In genomic region chr2:127569274-127570065, GRCh38 we compare ENCODE assay signal across 12 cellular contexts. TPM values are rescaled to one million over a fixed set of nuclear protein-coding genes. Genes with fewer than 3 reads are reported as not detected.
DNase-seq lines count a peak whose midpoint lies in the region; ATAC-seq and TF ChIP-seq lines count a peak whose summit lies in the region.
"Had no signal": no experiment of that assay in that cellular context is flagged by ENCODE, and none has a peak within 500 bp of the region (broad histone marks: within the 10 kb centered on the region; RNA-seq: fewer than 3 reads in every experiment).

No MANE protein-coding gene starts in this region.

- no peaks in the 10 kb centered on the region for H3K9me3 ChIP-seq in aorta (ENCODE audit: control insufficient read depth, low read length)

- ATAC-seq in aorta (ENCODE audit: low FRiP score) (peak; percentile 81), GM18505 (IDR thresholded peaks at IDR 0.05; ENCODE audit: unreplicated experiment) (no peak)
- ATAC-seq in effector memory CD8-positive, alpha-beta T cell (replicated peaks), result no peak

- no peak overlapping the region for H3K4me3 Mint-ChIP-seq in effector memory CD8-positive, alpha-beta T cell
- H3K4me3 Mint-ChIP-seq: type B pancreatic cell had no signal

- peak; percentile 19 for DNase-seq in activated effector memory CD4-positive, alpha-beta T cell treated with anti-CD3 and anti-CD28 coated beads, Interleukin-2, amount 50 U/mL, for 16 hours
- no peak for DNase-seq in activated effector memory CD4-positive, alpha-beta T cell treated with Interleukin-2 at 50 U/mL for 16 hours
- DNase-seq in dermis blood vessel endothelial cell (peak; percentile 47), kidney epithelial cell (ENCODE audit: low read depth) (peak; percentile 10), aorta (peak; percentile 85), NCI-H226 (no peak)
- no peak for DNase-seq in effector memory CD8-positive, alpha-beta T cell
- DNase-seq: NCI-H1048; stimulated activated CD4-positive, alpha-beta T cell treated with anti-CD3 and anti-CD28 coated beads, Interleukin-4, amount 100 ng/mL, for 1 hour had no signal

- WGBS in aorta, 2 donors, result 18 to 19% methylated on average over 11 of the region's 11 CpGs

- H3K27ac ChIP-seq in aorta (ENCODE audit: low read depth in 1 of 2, low read length in 2 of 2), result peak overlapping the region in 1 of 2 donors; percentile 24
- H3K27ac ChIP-seq: hepatocyte had no signal

- H3K36me3 ChIP-seq in kidney epithelial cell (ENCODE audit: control insufficient read depth, insufficient read depth, low read length) (no peaks in the 10 kb centered on the region), aorta (ENCODE audit: control insufficient read depth in 1 of 2, insufficient read depth in 2 of 2, low read length in 1 of 2) (no peaks in the 10 kb centered on the region)

- TF ChIP-seq CTCF in kidney epithelial cell (IDR thresholded peaks at IDR 0.05; ENCODE audit: insufficient read depth, low read length, poor library complexity, severe bottlenecking), result no peak

- intact Hi-C loops in aorta (cut with DNase I), result loop anchor here (2.0 to 10.0 kb wide), 3 partner anchors 42 to 145 kb away; partner anchors contain the start of gene IWS1 (in 2 of the 2)

- no peak for TF ChIP-seq POLR2A in GM18505 (IDR thresholded peaks at IDR 0.05; ENCODE audit: borderline replicate concordance, extremely low read depth, insufficient read depth, insufficient read length)

- H3K27me3 Mint-ChIP-seq in effector memory CD8-positive, alpha-beta T cell, result peaks cover 7 to 45% of the 10 kb centered on the region in 2 donors

- H3K9me3 Mint-ChIP-seq in effector memory CD8-positive, alpha-beta T cell, result no peaks in the 10 kb centered on the region
- H3K9me3 Mint-ChIP-seq: type B pancreatic cell had no signal

- no peaks in the 10 kb centered on the region for H3K4me1 Mint-ChIP-seq in effector memory CD8-positive, alpha-beta T cell (ENCODE audit: low read depth in 2 of 2)

- no peak overlapping the region for H3K27ac Mint-ChIP-seq in effector memory CD8-positive, alpha-beta T cell
- H3K27ac Mint-ChIP-seq: type B pancreatic cell had no signal

- H3K27me3 ChIP-seq in kidney epithelial cell (ENCODE audit: control insufficient read depth, insufficient read depth, low read length) (no peaks in the 10 kb centered on the region), aorta (ENCODE audit: control insufficient read depth in 1 of 2, insufficient read depth in 2 of 2, low read length in 1 of 2) (no peaks in the 10 kb centered on the region)
- H3K27me3 ChIP-seq: hepatocyte had no signal

- H3K4me1 ChIP-seq in aorta (ENCODE audit: control insufficient read depth in 1 of 2, insufficient read depth in 2 of 2, low read length in 2 of 2), result peaks cover 3 to 5% of the 10 kb centered on the region in 2 donors

- H3K36me3 Mint-ChIP-seq in effector memory CD8-positive, alpha-beta T cell (ENCODE audit: insufficient read depth), result peaks cover 2% of the 10 kb centered on the region
- H3K36me3 Mint-ChIP-seq: type B pancreatic cell had no signal

- H3K4me3 ChIP-seq in kidney epithelial cell (ENCODE audit: low read depth, low read length) (no peak overlapping the region), aorta (ENCODE audit: low read length in 2 of 2) (no peak overlapping the region)
- H3K4me3 ChIP-seq: hepatocyte had no signal

RNA-seq across cellular contexts. Expression of gene MYO7B, which starts 34.0 kb away (rescaled TPM):
- total RNA-seq in dermis blood vessel endothelial cell (0.09 TPM in 1 of 2 replicates, not detected in the other), kidney epithelial cell (0.50 and 0.62 TPM in 2 replicates), aorta (1 to 10 TPM in 1 of 2 donors, under 1 TPM in 1; 0.32 to 2.0 TPM)
- polyA plus RNA-seq in aorta, result 10 to 100 TPM in 1 of 2 donors, 1 to 10 TPM in 1; 1.1 to 26.3 TPM

RNA-seq across cellular contexts. Expression of gene IWS1, which starts 43.2 kb away (rescaled TPM):
- total RNA-seq in dermis blood vessel endothelial cell (42.8 and 53.1 TPM in 2 replicates), kidney epithelial cell (48.0 and 48.4 TPM in 2 replicates), aorta (10 to 100 TPM; 37.1 to 40.2 TPM)
- 10 to 100 TPM; 14.0 to 27.6 TPM for polyA plus RNA-seq in aorta

Comparison
In these comparisons a context has a peak if more than half of its experiments do, and no peak if none do; other contexts are left out.
1. DNase-seq: peak in activated effector memory CD4-positive, alpha-beta T cell treated with anti-CD3 and anti-CD28 coated beads, Interleukin-2, amount 50 U/mL, for 16 hours (single experiment), dermis blood vessel endothelial cell (single experiment), kidney epithelial cell (single experiment) and aorta (2 of 2); none in activated effector memory CD4-positive, alpha-beta T cell treated with Interleukin-2 at 50 U/mL for 16 hours (single experiment), NCI-H226 (single experiment) and effector memory CD8-positive, alpha-beta T cell (0 of 3).